8 cellular contexts compared by ENCODE assay signal in the genomic region with DNA sequence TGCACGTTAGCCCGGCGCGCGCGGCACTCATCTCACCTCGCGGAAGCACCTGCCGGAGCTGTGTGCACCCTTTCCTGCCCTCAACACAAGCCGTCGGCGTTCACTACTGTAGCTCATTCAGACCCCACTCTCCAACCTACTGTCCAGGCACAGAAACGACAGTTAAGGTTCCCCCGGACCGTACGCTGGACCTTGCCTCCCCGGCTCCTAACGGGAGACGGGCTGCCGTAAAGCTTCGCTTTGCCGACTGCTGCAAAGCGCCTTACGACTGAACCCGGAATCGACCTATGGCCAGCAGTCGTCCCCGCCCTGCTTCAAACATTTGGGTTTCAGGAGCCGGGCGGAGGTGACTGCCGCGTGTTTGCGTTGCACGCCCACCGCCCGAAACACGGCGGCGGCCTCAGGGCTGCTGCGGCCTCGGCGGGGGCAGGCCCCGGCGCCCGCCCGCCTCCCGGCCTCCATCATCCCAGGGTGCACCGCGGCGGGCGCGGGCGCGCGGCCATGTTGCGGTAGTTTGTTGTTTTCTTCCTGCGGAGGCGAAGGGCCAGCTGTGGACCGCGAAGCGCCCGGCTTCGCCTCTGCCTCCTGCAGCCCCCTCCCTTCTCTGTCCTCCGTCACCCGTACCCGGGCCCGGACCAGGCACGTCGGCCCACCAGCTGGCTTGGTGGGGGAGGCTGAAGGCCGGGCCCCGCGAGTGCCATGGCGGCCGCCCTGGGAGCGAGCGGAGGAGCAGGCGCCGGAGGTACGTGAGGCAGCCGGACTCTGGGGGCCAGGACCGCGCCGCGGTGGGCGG. TPM values are rescaled to one million over a fixed set of nuclear protein-coding genes. Genes with fewer than 3 reads are reported as not detected.
A peak's percentile ranks its signal among the peaks of the same experiment; 100 is the strongest.
DNase-seq lines count a peak whose midpoint lies in the region; ATAC-seq and TF ChIP-seq lines count a peak whose summit lies in the region.

A gene with protein sequence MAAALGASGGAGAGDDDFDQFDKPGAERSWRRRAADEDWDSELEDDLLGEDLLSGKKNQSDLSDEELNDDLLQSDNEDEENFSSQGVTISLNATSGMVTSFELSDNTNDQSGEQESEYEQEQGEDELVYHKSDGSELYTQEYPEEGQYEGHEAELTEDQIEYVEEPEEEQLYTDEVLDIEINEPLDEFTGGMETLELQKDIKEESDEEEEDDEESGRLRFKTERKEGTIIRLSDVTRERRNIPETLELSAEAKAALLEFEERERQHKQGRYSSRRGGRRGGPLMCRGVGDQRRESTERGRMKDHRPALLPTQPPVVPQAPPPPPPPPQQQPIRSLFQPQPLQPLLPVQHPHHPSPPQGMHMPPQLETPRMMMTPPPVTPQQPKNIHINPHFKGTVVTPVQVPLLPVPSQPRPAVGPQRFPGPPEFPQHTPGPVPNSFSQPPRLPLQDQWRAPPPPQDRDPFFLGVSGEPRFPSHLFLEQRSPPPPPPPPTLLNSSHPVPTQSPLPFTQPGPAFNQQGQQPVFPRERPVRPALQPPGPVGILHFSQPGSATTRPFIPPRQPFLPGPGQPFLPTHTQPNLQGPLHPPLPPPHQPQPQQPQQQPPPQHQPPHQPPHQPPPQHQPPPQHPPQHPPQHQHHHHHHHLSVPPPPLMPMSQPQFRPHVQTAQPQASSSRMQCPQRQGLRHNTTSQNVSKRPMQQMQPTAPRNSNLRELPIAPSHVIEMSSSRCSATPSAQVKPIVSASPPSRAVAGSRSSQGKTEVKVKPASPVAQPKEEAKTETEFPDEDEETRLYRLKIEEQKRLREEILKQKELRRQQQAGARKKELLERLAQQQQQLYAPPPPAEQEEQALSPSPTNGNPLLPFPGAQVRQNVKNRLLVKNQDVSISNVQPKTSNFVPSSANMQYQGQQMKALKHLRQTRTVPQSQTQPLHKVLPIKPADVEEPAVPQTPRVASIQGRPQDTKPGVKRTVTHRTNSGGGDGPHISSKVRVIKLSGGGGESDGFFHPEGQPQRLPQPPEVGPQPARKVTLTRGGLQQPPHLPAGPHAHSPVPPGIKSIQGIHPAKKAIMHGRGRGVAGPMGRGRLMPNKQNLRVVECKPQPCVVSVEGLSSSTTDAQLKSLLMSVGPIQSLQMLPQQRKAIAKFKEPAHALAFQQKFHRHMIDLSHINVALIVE (plus strand): TSS at position 484 of the 793 bp plus-strand sequence. CDS start 216 bp downstream, at position 700.

- peak; percentile 43 for DNase-seq in NCI-H1694 (lab: John Stamatoyannopoulos, UW)
- DNase-seq in T-helper 17 cell, result peak; percentile 68 to 70 (median 69)
- peak in 55 of 56 donors; percentile 19 to 90 (median 73) for DNase-seq in amygdala (lab: John Stamatoyannopoulos, UW)
- peak; percentile 70 for DNase-seq in right atrium auricular region (ENCODE audit: low spot score)
- peak; percentile 79 to 86 for DNase-seq in psoas muscle

- peak within 1 kb of the TSS; percentile 100 for H3K4me3 Mint-ChIP-seq in T-helper 17 cell

- no peaks in the 10 kb centered on the region for H3K9me3 ChIP-seq in T-helper 17 cell (ENCODE audit: control insufficient read depth, low read length, poor library complexity, severe bottlenecking)
- peaks cover 4 to 15% of the 10 kb centered on the region in 2 donors for H3K9me3 ChIP-seq in right atrium auricular region
- H3K9me3 ChIP-seq in psoas muscle, result peaks cover 13% of the 10 kb centered on the region

- H3K27ac ChIP-seq in right atrium auricular region (peak within 1 kb of the TSS; percentile 96 to 98), psoas muscle (peak within 1 kb of the TSS; percentile 98), urinary bladder (ENCODE audit: low read depth) (peak within 1 kb of the TSS; percentile 97)

- TF ChIP-seq CTCF in right atrium auricular region (IDR thresholded peaks at IDR 0.05) (no peak), psoas muscle (IDR thresholded peaks at IDR 0.05) (no peak)

- peaks cover 0 to 15% of the 10 kb centered on the region in 2 donors for H3K4me1 ChIP-seq in right atrium auricular region
- H3K4me1 ChIP-seq in psoas muscle, result peaks cover 21% of the 10 kb centered on the region
- H3K4me1 ChIP-seq in urinary bladder (ENCODE audit: insufficient read depth), result no peaks in the 10 kb centered on the region

- intact Hi-C loops in psoas muscle (cut with DNase I), result loop anchor here (5.0 to 10.0 kb wide), 2 partner anchors 47 to 90 kb away; no protein-coding TSS in a partner anchor

- peaks cover 30% of the 10 kb centered on the region for H3K4me1 Mint-ChIP-seq in T-helper 17 cell

- peaks cover 19% of the 10 kb centered on the region for H3K36me3 Mint-ChIP-seq in T-helper 17 cell (ENCODE audit: low read depth)

- peak within 1 kb of the TSS; percentile 100 for H3K27ac Mint-ChIP-seq in T-helper 17 cell

- peak; percentile 78 for ATAC-seq in GM18498 (IDR thresholded peaks at IDR 0.05; ENCODE audit: unreplicated experiment)
- ATAC-seq in HG02870 (IDR thresholded peaks at IDR 0.05; ENCODE audit: unreplicated experiment), result peak; percentile 80
- peak; percentile 87 for ATAC-seq in T-helper 17 cell
- peak; percentile 91 to 94 (median 92) for ATAC-seq in psoas muscle

- H3K36me3 ChIP-seq in right atrium auricular region, result no peaks in the 10 kb centered on the region
- H3K36me3 ChIP-seq in psoas muscle (ENCODE audit: insufficient read depth in 1 of 2, low read depth in 1 of 2), result peaks cover 6 to 43% of the 10 kb centered on the region in 2 donors
- no peaks in the 10 kb centered on the region for H3K36me3 ChIP-seq in urinary bladder (ENCODE audit: insufficient read depth)

- H3K27me3 ChIP-seq in right atrium auricular region (no peaks in the 10 kb centered on the region), psoas muscle (ENCODE audit: insufficient read depth in 3 of 3, low read length in 2 of 3) (no peaks in the 10 kb centered on the region)

- WGBS in psoas muscle, 3 donors, result 0% methylated on average over 60 to 85 of the region's 85 CpGs
- WGBS in urinary bladder, result under 1% methylated on average over 85 of the region's 85 CpGs

- H3K27me3 Mint-ChIP-seq in T-helper 17 cell, result no peaks in the 10 kb centered on the region

- H3K4me3 ChIP-seq in right atrium auricular region (peak within 1 kb of the TSS; percentile 87 to 98), psoas muscle (peak within 1 kb of the TSS; percentile 99), urinary bladder (ENCODE audit: low read depth, low read length) (peak within 1 kb of the TSS; percentile 89)

RNA-seq across cellular contexts. Expression of the gene that starts here (rescaled TPM):
- 100 to 1,000 TPM; 135 to 178 TPM for total RNA-seq in T-helper 17 cell
- 10 to 100 TPM; 15.4 to 21.0 TPM for total RNA-seq in right atrium auricular region
- 10 to 100 TPM; 40.4 to 49.3 (median 43.7) TPM for total RNA-seq in psoas muscle
- polyA plus RNA-seq in psoas muscle, result 10 to 100 TPM; 11.6 to 24.5 (median 11.7) TPM
- total RNA-seq in urinary bladder, result 49.2 TPM
- 15.6 TPM for polyA plus RNA-seq in urinary bladder

Comparison
In these comparisons a context has a peak if more than half of its experiments do, and no peak if none do; other contexts are left out.
1. Peak in every context shown above with its lines: DNase-seq, ATAC-seq, H3K4me3 ChIP-seq and H3K27ac ChIP-seq.